In the genomic region with DNA sequence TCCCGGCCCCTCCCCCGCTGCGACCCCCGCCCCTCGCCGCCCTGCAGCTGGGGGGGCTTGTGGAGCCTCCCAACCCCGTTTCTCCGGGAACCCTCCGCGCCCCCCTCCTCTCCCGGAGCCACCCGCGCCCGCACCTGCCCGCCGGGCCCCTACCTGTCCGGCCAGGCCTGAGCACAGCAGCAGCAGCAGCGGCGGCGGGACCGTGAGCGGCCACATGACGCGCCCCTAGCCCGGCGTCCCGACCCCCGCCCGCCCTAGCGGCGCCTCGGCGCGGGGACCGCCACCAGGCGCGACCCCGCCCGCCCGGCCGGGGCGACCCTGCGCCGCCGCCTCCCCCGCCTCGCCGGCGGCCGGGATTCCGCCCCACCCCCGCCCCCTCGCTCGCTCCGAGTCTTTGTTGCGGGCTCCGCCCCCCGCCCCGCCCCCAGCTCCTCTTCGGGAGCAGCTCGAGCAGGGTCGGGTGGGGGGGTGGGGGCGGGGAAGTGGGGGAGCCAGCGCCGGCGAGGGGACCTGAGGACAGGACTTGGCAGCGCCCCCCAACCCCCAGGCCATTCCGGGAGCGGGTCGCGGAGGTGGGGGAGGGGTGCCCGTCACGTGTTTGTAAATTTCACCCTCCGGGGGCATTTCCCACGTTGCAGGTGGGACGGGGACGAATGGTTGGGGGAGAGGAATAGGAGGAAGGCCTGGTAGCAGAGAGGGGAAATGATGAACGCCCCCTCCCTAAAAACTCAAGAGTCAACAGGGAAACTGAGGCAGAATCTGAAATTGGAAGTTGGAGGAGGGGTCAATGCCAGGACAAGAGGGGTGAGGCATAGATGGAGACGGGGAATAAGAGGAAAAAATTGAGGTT, we compare ENCODE assay signal across 7 cellular contexts. TPM values are rescaled to one million over a fixed set of nuclear protein-coding genes. Genes with fewer than 3 reads are reported as not detected.
DNase-seq lines count a peak whose midpoint lies in the region; ATAC-seq, FAIRE-seq and TF ChIP-seq lines count a peak whose summit lies in the region.

A gene (minus strand): TSS at position 365 of the 850 bp plus-strand sequence. CDS start 149 bp downstream, at position 216.

- CTCF ChIA-PET in T-cell (lab: Charles Lee), result no interaction called here

- peak within 1 kb of the TSS; percentile 66 to 81 (median 71) for H3K4me3 Mint-ChIP-seq in T-cell

- no peak within 1 kb of the TSS for H2BK120ac ChIP-seq in trophoblast cell (ENCODE audit: insufficient read depth, low read length, poor library complexity)

- H3K9me3 ChIP-seq in trophoblast cell (ENCODE audit: insufficient read depth, low read depth, low read length) (peaks cover 2% of the 10 kb centered on the region), mucosa of descending colon (no peaks in the 10 kb centered on the region)

- H2AFZ ChIP-seq in trophoblast cell (ENCODE audit: insufficient read depth, low read length, poor library complexity), result peak within 1 kb of the TSS; percentile 89

- no peak within 1 kb of the TSS for H2BK5ac ChIP-seq in trophoblast cell (ENCODE audit: low read depth, low read length, poor library complexity)

- WGBS in trophoblast cell (ENCODE audit: extremely low coverage, insufficient coverage, insufficient read length), result no CpG with 5 or more reads among the region's 79 CpGs

- H3K4me3 ChIP-seq in trophoblast cell (ENCODE audit: low read depth, low read length), result peak within 1 kb of the TSS; percentile 69
- no peak within 1 kb of the TSS for H3K4me3 ChIP-seq in mucosa of descending colon

- POLR2A ChIA-PET in T-cell (lab: Charles Lee), result no interaction called here

- no peak within 1 kb of the TSS for H2BK12ac ChIP-seq in trophoblast cell (ENCODE audit: low read length)

- no peak within 1 kb of the TSS for H3K4ac ChIP-seq in trophoblast cell (ENCODE audit: low read depth, low read length)

- peak within 1 kb of the TSS in 1 of 2 donors; percentile 72 for H3K27ac Mint-ChIP-seq in T-cell

- peak within 1 kb of the TSS; percentile 69 for H3K4me2 ChIP-seq in trophoblast cell (ENCODE audit: low read length)

- peaks cover 3% of the 10 kb centered on the region for H3K36me3 Mint-ChIP-seq in T-cell

- ATAC-seq in T-cell (replicated peaks in 1 of 4), result peak in 1 of 4 experiments; percentile 15
- no peak for ATAC-seq in mucosa of descending colon
- no peak for ATAC-seq in GM18868 (IDR thresholded peaks at IDR 0.05; ENCODE audit: unreplicated experiment)

- H3K23ac ChIP-seq in trophoblast cell (ENCODE audit: low read length), result peak within 1 kb of the TSS; percentile 49

- no peak within 1 kb of the TSS for H3K14ac ChIP-seq in trophoblast cell (ENCODE audit: low read length)

- intact Hi-C loops in mucosa of descending colon (cut with DNase I, micrococcal nuclease), result loop anchor here in 1 of 2 donors (10.0 kb wide), 1 partner anchor 58 kb away; no protein-coding TSS in a partner anchor

- no peak for TF ChIP-seq CTCF in mucosa of descending colon (IDR thresholded peaks at IDR 0.05)

- H3K27me3 Mint-ChIP-seq in T-cell, result peaks cover 52 to 61% of the 10 kb centered on the region in 2 donors

- FAIRE-seq in frontal cortex (lab: Jason Lieb, UNC), result no peak

- H3K4me1 Mint-ChIP-seq in T-cell, result peaks cover 28 to 29% (median 28%) of the 10 kb centered on the region in 3 donors

- H2AK5ac ChIP-seq in trophoblast cell (ENCODE audit: low read length), result no peak within 1 kb of the TSS

- no peak within 1 kb of the TSS for H3K27ac ChIP-seq in trophoblast cell (ENCODE audit: low read depth, low read length)

- peak within 1 kb of the TSS; percentile 51 for H4K91ac ChIP-seq in trophoblast cell (ENCODE audit: low read depth, low read length)

- H3K79me2 ChIP-seq in trophoblast cell (ENCODE audit: control insufficient read depth, insufficient read depth, low read length, poor library complexity), result no peaks in the 10 kb centered on the region

- H3K27me3 ChIP-seq in trophoblast cell (ENCODE audit: insufficient read depth, low read length), result peaks cover 10% of the 10 kb centered on the region

- no peak within 1 kb of the TSS for H3K18ac ChIP-seq in trophoblast cell (ENCODE audit: low read length)

- H4K12ac ChIP-seq in trophoblast cell (ENCODE audit: low read depth, low read length), result peak within 1 kb of the TSS; percentile 71

- peaks cover under 1 to 3% (median 2%) of the 10 kb centered on the region in 3 donors for H3K9me3 Mint-ChIP-seq in T-cell

- H4K8ac ChIP-seq in trophoblast cell (ENCODE audit: low read depth, low read length), result peak within 1 kb of the TSS; percentile 55

- no peak within 1 kb of the TSS for H3K9ac ChIP-seq in trophoblast cell (ENCODE audit: low read length)

- no peak for DNase-seq in H4 (ENCODE audit: low spot score)
- peak in 5 of 34 experiments; percentile 12 to 25 (median 14) for DNase-seq in T-cell
- DNase-seq in frontal cortex (ENCODE audit: low spot score in 2 of 2), result peak; percentile 61 to 68
- no peak for DNase-seq in trophoblast cell
- DNase-seq in mucosa of descending colon, result no peak
- DNase-seq in GM19238 (ENCODE audit: insufficient read length, low spot score), result no peak

- peaks cover 2% of the 10 kb centered on the region for H3K79me1 ChIP-seq in trophoblast cell (ENCODE audit: low read length)

- H3K36me3 ChIP-seq in trophoblast cell (ENCODE audit: control insufficient read depth in 1 of 2, insufficient read depth in 2 of 2, low read length in 2 of 2), result no peaks in the 10 kb centered on the region
- H3K36me3 ChIP-seq in mucosa of descending colon (ENCODE audit: low read depth), result no peaks in the 10 kb centered on the region

- peaks cover 6% of the 10 kb centered on the region in 2 experiments for H3K4me1 ChIP-seq in trophoblast cell (ENCODE audit: control insufficient read depth in 1 of 2, insufficient read depth in 2 of 2, low read length in 2 of 2)
- peaks cover 7% of the 10 kb centered on the region for H3K4me1 ChIP-seq in mucosa of descending colon (ENCODE audit: low read depth)

RNA-seq across cellular contexts. Expression of the gene that starts here (rescaled TPM):
- total RNA-seq in H4 (2014; rRNA removed; shearing (Covaris generic)), result 11.1 and 17.3 TPM in 2 replicates
- total RNA-seq in T-cell (10 to 100 TPM in 3 of 5 donors, 1 to 10 TPM in 2; 6.0 to 18.0 (median 11.9) TPM), frontal cortex (86.4 TPM), mucosa of descending colon (1 to 10 TPM; 1.4 to 5.7 (median 1.9) TPM)
- polyA plus RNA-seq in trophoblast cell (2013), result 14.6 and 15.9 TPM in 2 replicates

Comparison
In these comparisons a context has a peak if more than half of its experiments do, and no peak if none do; other contexts are left out.
1. DNase-seq: peak in frontal cortex (2 of 2); none in H4 (single experiment), trophoblast cell (0 of 2), mucosa of descending colon (0 of 3) and GM19238 (single experiment).